ENCODE assay signal across 9 cellular contexts in genomic region chr5:79774171-79774854, GRCh38.
DNase-seq lines count a peak whose midpoint lies in the region; ATAC-seq, FAIRE-seq and TF ChIP-seq lines count a peak whose summit lies in the region.
"Had no signal": no experiment of that assay in that cellular context is flagged by ENCODE, and none has a peak within 500 bp of the region (broad histone marks: within the 10 kb centered on the region; RNA-seq: fewer than 3 reads in every experiment).

No MANE protein-coding gene starts in this region.

- intact Hi-C loops in activated CD4-positive, alpha-beta T cell treated with anti-CD3 and anti-CD28 coated beads for 36 hours (cut with DNase I, micrococcal nuclease), result no loop called here
- intact Hi-C loops in activated CD4-positive, alpha-beta T cell treated with anti-CD3 and anti-CD28 coated beads, Interleukin-2, amount 10 ng/mL, durations not matched to agents 24 days and 14 days (cut with micrococcal nuclease), result no loop called here

- no peaks in the 10 kb centered on the region for H3K27me3 Mint-ChIP-seq in activated CD4-positive, alpha-beta T cell treated with anti-CD3 and anti-CD28 coated beads for 36 hours
- peaks cover 1% of the 10 kb centered on the region for H3K27me3 Mint-ChIP-seq in activated CD4-positive, alpha-beta T cell treated with anti-CD3 and anti-CD28 coated beads, Interleukin-2, amount 10 ng/mL, durations not matched to agents 24 days and 14 days
- H3K27me3 Mint-ChIP-seq: naive thymus-derived CD8-positive, alpha-beta T cell had no signal

- H2BK120ac ChIP-seq in H1 (replicated peaks; ENCODE audit: low read depth, low read length), result no peak overlapping the region

- H3K4me3 Mint-ChIP-seq in activated CD4-positive, alpha-beta T cell treated with anti-CD3 and anti-CD28 coated beads for 36 hours, result no peak overlapping the region
- H3K4me3 Mint-ChIP-seq in activated CD4-positive, alpha-beta T cell treated with anti-CD3 and anti-CD28 coated beads, Interleukin-2, amount 10 ng/mL, durations not matched to agents 24 days and 14 days, result no peak overlapping the region

- no peak overlapping the region for H3K18ac ChIP-seq in H1 (ENCODE audit: extremely low read depth, low read length)

- no peak overlapping the region for H3K27ac ChIP-seq in H1 (ENCODE audit: low read depth, low read length)

- no peaks in the 10 kb centered on the region for H3K23me2 ChIP-seq in H1 (ENCODE audit: low read depth, low read length)

- H3K4me2 ChIP-seq in H1 (ENCODE audit: insufficient read depth in 1 of 2, low read depth in 2 of 2, low read length in 2 of 2), result no peak overlapping the region; a peak in 1 of 4 replicates

- no peaks in the 10 kb centered on the region for H3K36me3 ChIP-seq in H1 (ENCODE audit: control insufficient read depth in 2 of 4, insufficient read depth in 4 of 4, low read length in 3 of 4)

- H3K9ac ChIP-seq in H1 (replicated peaks in 1 of 4; ENCODE audit: extremely low read depth in 1 of 4, low read depth in 3 of 4, low read length in 3 of 4), result no peak overlapping the region

- no peak overlapping the region for H3K4ac ChIP-seq in H1 (replicated peaks; ENCODE audit: insufficient read length, low read depth, low read length)

- peak overlapping the region; percentile 7 for H4K5ac ChIP-seq in H1 (ENCODE audit: insufficient read length, low read depth, low read length)

- 0 out of 2 replicates have a peak overlapping the region, but pooled peaks have one; percentile 57 for H2BK20ac ChIP-seq in H1 (ENCODE audit: low read length)

- no peaks in the 10 kb centered on the region for H3K79me1 ChIP-seq in H1 (ENCODE audit: low read depth, low read length)

- H3K14ac ChIP-seq in H1 (ENCODE audit: insufficient read length), result no peak overlapping the region

- H3K27me3 ChIP-seq in H1 (replicated peaks in 1 of 4; ENCODE audit: control insufficient read depth in 3 of 4, extremely low read depth in 1 of 4, insufficient read depth in 3 of 4, low read length in 3 of 4), result no peaks in the 10 kb centered on the region

- TF ChIP-seq POLR2A in NB4 (IDR thresholded peaks at IDR 0.05; ENCODE audit: extremely low read depth, insufficient read length) (no peak), H1 (IDR thresholded peaks at IDR 0.05; ENCODE audit: control extremely low read depth in 1 of 2, low read depth in 2 of 2, low read length in 2 of 2) (no peak)

- 77% methylated on average over 13 of the region's 13 CpGs; no CpG with 5 or more reads in 1 of the 2 experiments for WGBS in H1 (ENCODE audit: extremely low coverage in 1 of 2, insufficient coverage in 1 of 2, insufficient read length in 1 of 2, insufficient replicate concordance in 2 of 2, low coverage in 1 of 2, low lambda C conversion rate in 2 of 2, missing lambda C conversion rate in 1 of 2), 2 experiments

- H2BK5ac ChIP-seq in H1 (ENCODE audit: low read depth, low read length), result no peak overlapping the region

- no peak overlapping the region for H2AK5ac ChIP-seq in H1 (ENCODE audit: low read depth, low read length)

- H4K8ac ChIP-seq in H1 (ENCODE audit: extremely low read depth, insufficient read depth, low read length), result no peak overlapping the region

- H3K4me1 ChIP-seq in H1 (replicated peaks in 1 of 4; ENCODE audit: control insufficient read depth in 3 of 4, insufficient read depth in 4 of 4, low read length in 3 of 4), result peaks cover 0 to 4% (median 0%) of the 10 kb centered on the region in 4 experiments; a peak in 3 of 7 replicates

- no peak overlapping the region for H3K56ac ChIP-seq in H1 (replicated peaks; ENCODE audit: insufficient read length, low read depth, low read length)

- peaks cover 13% of the 10 kb centered on the region for H3K4me1 Mint-ChIP-seq in activated CD4-positive, alpha-beta T cell treated with anti-CD3 and anti-CD28 coated beads for 36 hours
- no peaks in the 10 kb centered on the region for H3K4me1 Mint-ChIP-seq in activated CD4-positive, alpha-beta T cell treated with anti-CD3 and anti-CD28 coated beads, Interleukin-2, amount 10 ng/mL, durations not matched to agents 24 days and 14 days

- peak overlapping the region; percentile 65; the same call in 1 of the 2 replicates for H2AFZ ChIP-seq in H1 (ENCODE audit: low read length)

- H3K9me3 Mint-ChIP-seq in activated CD4-positive, alpha-beta T cell treated with anti-CD3 and anti-CD28 coated beads for 36 hours (ENCODE audit: low read depth), result no peaks in the 10 kb centered on the region
- H3K9me3 Mint-ChIP-seq in activated CD4-positive, alpha-beta T cell treated with anti-CD3 and anti-CD28 coated beads, Interleukin-2, amount 10 ng/mL, durations not matched to agents 24 days and 14 days, result peaks cover 3% of the 10 kb centered on the region

- peak; percentile 80 to 87 for TF ChIP-seq RAD21 in H1 (IDR thresholded peaks at IDR 0.05 in 1 of 2, conservative IDR thresholded peaks at IDR 0.05 in 1 of 2; ENCODE audit: low read depth in 2 of 2, low read length in 2 of 2)

- peak; percentile 15 for DNase-seq in activated CD4-positive, alpha-beta T cell treated with anti-CD3 and anti-CD28 coated beads for 36 hours
- DNase-seq in activated CD4-positive, alpha-beta T cell treated with anti-CD3 and anti-CD28 coated beads, Interleukin-2, amount 10 ng/mL, durations not matched to agents 24 days and 14 days, result no peak
- peak; percentile 22 for DNase-seq in NB4 (ENCODE audit: low read depth)
- DNase-seq in H1 (ENCODE audit: low read depth in 1 of 2, low spot score in 2 of 2), result peak; percentile 76 to 83
- peak; percentile 78 for DNase-seq in putamen (ENCODE audit: low spot score)
- no peak for DNase-seq in cerebellar nuclear complex (lab: John Stamatoyannopoulos, UW)
- DNase-seq in activated gamma-delta T cell treated with Interleukin-2 at 50 U/mL for 16 hours, result no peak

- no peak overlapping the region for H2BK15ac ChIP-seq in H1 (ENCODE audit: low read length)

- no peaks in the 10 kb centered on the region for H3K36me3 Mint-ChIP-seq in activated CD4-positive, alpha-beta T cell treated with anti-CD3 and anti-CD28 coated beads for 36 hours (ENCODE audit: low read depth)
- no peaks in the 10 kb centered on the region for H3K36me3 Mint-ChIP-seq in activated CD4-positive, alpha-beta T cell treated with anti-CD3 and anti-CD28 coated beads, Interleukin-2, amount 10 ng/mL, durations not matched to agents 24 days and 14 days (ENCODE audit: low read depth)

- CTCF ChIA-PET in activated CD4-positive, alpha-beta T cell treated with anti-CD3 and anti-CD28 coated beads for 36 hours (lab: Charles Lee), result interaction anchor here (1.1 to 1.4 kb wide), 3 partner anchors 11 to 641 kb away, joined by 3 read pairs; no protein-coding TSS in a partner anchor
- CTCF ChIA-PET in H1 (lab: Charles Lee; ENCODE audit: partially characterized antibody), result interaction anchor here (0.6 to 3.5 kb wide), 40 partner anchors 8 to 844 kb away, joined by 3 to 37 read pairs (median 4); partner anchors contain the start of gene CMYA5

- TF ChIP-seq EP300 in H1 (IDR thresholded peaks at IDR 0.05; ENCODE audit: borderline replicate concordance in 1 of 2, low read depth in 2 of 2, low read length in 2 of 2), result no peak

- H3K79me2 ChIP-seq in H1 (ENCODE audit: control insufficient read depth in 1 of 2, insufficient read depth in 2 of 2, low read length in 2 of 2), result no peaks in the 10 kb centered on the region

- POLR2A ChIA-PET in activated CD4-positive, alpha-beta T cell treated with anti-CD3 and anti-CD28 coated beads for 36 hours (lab: Charles Lee), result no interaction called here
- POLR2A ChIA-PET in H1 (lab: Charles Lee; ENCODE audit: partially characterized antibody), result no interaction called here

- no peaks in the 10 kb centered on the region for H4K20me1 ChIP-seq in H1 (replicated peaks in 1 of 2; ENCODE audit: control insufficient read depth in 1 of 2, insufficient read depth in 2 of 2, low read length in 2 of 2)

- no peak overlapping the region for H2BK12ac ChIP-seq in H1 (ENCODE audit: low read depth, low read length)

- peak overlapping the region; percentile 13 for H3K27ac Mint-ChIP-seq in activated CD4-positive, alpha-beta T cell treated with anti-CD3 and anti-CD28 coated beads for 36 hours
- no peak overlapping the region for H3K27ac Mint-ChIP-seq in activated CD4-positive, alpha-beta T cell treated with anti-CD3 and anti-CD28 coated beads, Interleukin-2, amount 10 ng/mL, durations not matched to agents 24 days and 14 days

- TF ChIP-seq CTCF in NB4 (IDR thresholded peaks at IDR 0.05; ENCODE audit: low read depth, low read length), result no peak
- peak; percentile 62 to 91 (median 81) for TF ChIP-seq CTCF in H1 (IDR thresholded peaks at IDR 0.05; ENCODE audit: control extremely low read depth in 1 of 3, insufficient read depth in 1 of 3, low read depth in 1 of 3, low read length in 3 of 3)

- H4K91ac ChIP-seq in H1 (replicated peaks; ENCODE audit: insufficient read length, low read length), result no peak overlapping the region

- FAIRE-seq in H1 (lab: Jason Lieb, UNC), result peak; percentile 45

- H3K4me3 ChIP-seq in NB4 (ENCODE audit: low read depth, low read length) (no peak overlapping the region), H1 (ENCODE audit: extremely low read depth in 1 of 4, insufficient read depth in 2 of 4, low read depth in 3 of 4, low read length in 4 of 4) (no peak overlapping the region)

- peak; percentile 30 for ATAC-seq in activated CD4-positive, alpha-beta T cell treated with anti-CD3 and anti-CD28 coated beads for 36 hours
- ATAC-seq in HG02852 (IDR thresholded peaks at IDR 0.05; ENCODE audit: unreplicated experiment), result no peak
- ATAC-seq: naive thymus-derived CD8-positive, alpha-beta T cell had no signal

- no peak overlapping the region for H3K23ac ChIP-seq in H1 (ENCODE audit: insufficient read length)

- H3K9me3 ChIP-seq in H1 (ENCODE audit: insufficient read depth in 2 of 2, low read depth in 1 of 2, low read length in 1 of 2), result no peaks in the 10 kb centered on the region; a peak in 2 of 4 replicates

TF ChIP-seq in H1, 55 proteins besides CTCF, POLR2A, EP300 and RAD21 (continues in another document):
- TF ChIP-seq EGR1 (IDR thresholded peaks at IDR 0.05; ENCODE audit: borderline replicate concordance, low read depth, low read length) (no peak), CREB1 (IDR thresholded peaks at IDR 0.05) (peak; percentile 47; the same call in 1 of the 2 replicates), JUN (IDR thresholded peaks at IDR 0.05; ENCODE audit: low read depth, low read length) (no peak), SAP30 (IDR thresholded peaks at IDR 0.05; ENCODE audit: insufficient read depth, insufficient replicate concordance, low read length) (no peak)
- TF ChIP-seq, protein P1, sequence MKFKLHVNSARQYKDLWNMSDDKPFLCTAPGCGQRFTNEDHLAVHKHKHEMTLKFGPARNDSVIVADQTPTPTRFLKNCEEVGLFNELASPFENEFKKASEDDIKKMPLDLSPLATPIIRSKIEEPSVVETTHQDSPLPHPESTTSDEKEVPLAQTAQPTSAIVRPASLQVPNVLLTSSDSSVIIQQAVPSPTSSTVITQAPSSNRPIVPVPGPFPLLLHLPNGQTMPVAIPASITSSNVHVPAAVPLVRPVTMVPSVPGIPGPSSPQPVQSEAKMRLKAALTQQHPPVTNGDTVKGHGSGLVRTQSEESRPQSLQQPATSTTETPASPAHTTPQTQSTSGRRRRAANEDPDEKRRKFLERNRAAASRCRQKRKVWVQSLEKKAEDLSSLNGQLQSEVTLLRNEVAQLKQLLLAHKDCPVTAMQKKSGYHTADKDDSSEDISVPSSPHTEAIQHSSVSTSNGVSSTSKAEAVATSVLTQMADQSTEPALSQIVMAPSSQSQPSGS (IDR thresholded peaks at IDR 0.05; ENCODE audit: low read length), result 0 out of 2 replicates have a peak, but pooled peaks have one; percentile 38

Comparison
In these comparisons a context has a peak if more than half of its experiments do, and no peak if none do; other contexts are left out.
1. DNase-seq: peak in activated CD4-positive, alpha-beta T cell treated with anti-CD3 and anti-CD28 coated beads for 36 hours (single experiment), NB4 (single experiment), H1 (2 of 2) and putamen (single experiment); none in activated CD4-positive, alpha-beta T cell treated with anti-CD3 and anti-CD28 coated beads, Interleukin-2, amount 10 ng/mL, durations not matched to agents 24 days and 14 days (single experiment), cerebellar nuclear complex (0 of 2) and activated gamma-delta T cell treated with Interleukin-2 at 50 U/mL for 16 hours (single experiment).